Comparison of ENCODE assay signal across 8 cellular contexts in the genomic region with DNA sequence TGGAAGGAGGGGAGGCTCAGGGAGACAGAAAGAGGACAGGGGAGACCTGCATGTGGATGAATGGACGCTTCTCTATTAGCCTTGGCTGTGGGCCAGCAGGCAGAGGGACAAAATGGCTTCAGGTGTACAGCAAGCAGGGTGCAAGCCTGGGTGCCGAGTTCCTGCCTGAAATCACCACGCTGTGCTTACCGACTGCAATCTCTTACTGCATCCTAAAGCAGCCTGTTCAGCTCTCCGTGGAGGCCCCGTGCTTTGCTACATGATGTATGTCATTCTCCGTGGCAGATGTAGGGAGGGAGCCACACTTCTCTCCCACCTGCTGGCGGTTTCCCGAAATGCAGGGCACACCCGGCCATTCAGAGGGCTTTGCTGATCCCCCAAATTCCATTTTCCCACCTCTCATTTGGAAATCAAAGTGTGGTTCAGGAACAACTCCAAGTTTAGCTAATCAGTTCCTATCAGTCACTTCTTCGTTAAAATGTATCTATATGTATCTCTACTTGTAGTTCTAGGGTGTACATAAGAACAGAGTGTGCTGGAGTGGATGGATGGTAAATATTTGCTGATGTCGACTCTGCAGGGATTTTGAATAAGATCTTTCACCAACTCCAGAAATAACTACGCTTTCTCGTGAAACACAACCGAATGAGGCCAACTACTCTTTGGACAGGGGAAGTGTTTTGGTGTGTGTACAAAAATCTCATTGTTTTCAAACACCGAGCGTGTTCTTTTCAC.
DNase-seq lines count a peak whose midpoint lies in the region; ATAC-seq and TF ChIP-seq lines count a peak whose summit lies in the region.

No MANE protein-coding gene starts in this region.

- no peak overlapping the region for H3K27ac ChIP-seq in H9 (ENCODE audit: insufficient read length, low read depth, low read length)

- TF ChIP-seq CTCF in H9 (conservative IDR thresholded peaks at IDR 0.05) (peak; percentile 74), WTC11 (IDR thresholded peaks at IDR 0.05) (peak; percentile 31; the same call in 1 of the 2 replicates), nephron progenitor cell (IDR thresholded peaks at IDR 0.05) (peak; percentile 57)

- CTCF ChIA-PET in WTC11 (lab: Charles Lee): interaction anchor here (0.6 to 2.5 kb wide), 10 partner anchors 9 to 423 kb away, joined by 3 to 14 read pairs (median 4); no protein-coding TSS in a partner anchor

- H3T11ph ChIP-seq in H9 (ENCODE audit: low read length): no peak overlapping the region

- H3K27ac Mint-ChIP-seq in H9 (0 out of 7 replicates have a peak overlapping the region, but pooled peaks of 1 of the 3 experiments have one; percentile 17), WTC11 (no peak overlapping the region), nephron progenitor cell (no peak overlapping the region)

- H3K27me3 ChIP-seq in H9 (ENCODE audit: insufficient read depth, low read length): no peaks in the 10 kb centered on the region

- H2BK20ac ChIP-seq in H9 (ENCODE audit: low read depth, low read length, poor library complexity, severe bottlenecking): no peak overlapping the region

- H3K56ac ChIP-seq in H9 (ENCODE audit: insufficient read length, low read depth, low read length): no peak overlapping the region

- no peak overlapping the region for H4K91ac ChIP-seq in H9 (ENCODE audit: insufficient read length, low read depth, low read length)

- no peak overlapping the region for H3K4ac ChIP-seq in H9 (ENCODE audit: low read depth, low read length)

- H2AFZ ChIP-seq in H9 (ENCODE audit: low read length): no peak overlapping the region

- no peak overlapping the region for H3K14ac ChIP-seq in H9 (ENCODE audit: insufficient read depth, low read length)

- POLR2A ChIA-PET in WTC11 (lab: Charles Lee): no interaction called here

- H2AK5ac ChIP-seq in H9 (ENCODE audit: insufficient read length, low read length): no peak overlapping the region

- no peak overlapping the region for H2BK120ac ChIP-seq in H9 (ENCODE audit: low read depth, low read length, poor library complexity, severe bottlenecking)

- H3K9me3 Mint-ChIP-seq in H9 (no peaks in the 10 kb centered on the region), WTC11 (peaks cover 7% of the 10 kb centered on the region), nephron progenitor cell (no peaks in the 10 kb centered on the region)

- no peaks in the 10 kb centered on the region for H3K4me1 ChIP-seq in H9 (ENCODE audit: insufficient read depth, low read length)

- H3K18ac ChIP-seq in H9 (ENCODE audit: insufficient read length, low read depth, low read length): no peak overlapping the region

- no CpG with 5 or more reads among the region's 17 CpGs for WGBS in H9 (ENCODE audit: extremely low coverage, insufficient read length, low lambda C conversion rate)

- H3K79me1 ChIP-seq in H9 (ENCODE audit: insufficient read depth, low read depth, low read length, poor library complexity, severe bottlenecking): no peaks in the 10 kb centered on the region

- DNase-seq in H9 (peak; percentile 60), NCI-H2029 (lab: John Stamatoyannopoulos, UW) (peak; percentile 78), WTC11 (ENCODE audit: low spot score) (peak; percentile 76), nephron progenitor cell (peak; percentile 62), occipital lobe (lab: John Stamatoyannopoulos, UW) (no peak)

- no peak overlapping the region for H3K9ac ChIP-seq in H9 (ENCODE audit: extremely low read depth, insufficient read length, low read length)

- no peaks in the 10 kb centered on the region for H3K23me2 ChIP-seq in H9 (ENCODE audit: insufficient read length, low read depth, low read length, poor library complexity, severe bottlenecking)

- H2BK15ac ChIP-seq in H9 (ENCODE audit: low read depth, low read length): no peak overlapping the region

- peak overlapping the region in 1 of 2 experiments; percentile 12; a peak in 1 of 5 replicates for H3K4me3 Mint-ChIP-seq in H9
- no peak overlapping the region for H3K4me3 Mint-ChIP-seq in WTC11
- peak overlapping the region; percentile 13 for H3K4me3 Mint-ChIP-seq in nephron progenitor cell

- no peaks in the 10 kb centered on the region for H3K79me2 ChIP-seq in H9 (ENCODE audit: insufficient read depth, low read length)

- no peak overlapping the region for H3K23ac ChIP-seq in H9 (ENCODE audit: insufficient read length, low read depth, low read length)

- H2BK5ac ChIP-seq in H9 (ENCODE audit: insufficient read length, low read length): no peak overlapping the region

- H4K5ac ChIP-seq in H9 (ENCODE audit: insufficient read length, low read depth, low read length): no peak overlapping the region

- H2BK12ac ChIP-seq in H9 (ENCODE audit: insufficient read length, low read depth, low read length): no peak overlapping the region

- no peaks in the 10 kb centered on the region for H4K20me1 ChIP-seq in H9 (ENCODE audit: control insufficient read depth, insufficient read depth, insufficient read length)

- H3K4me1 Mint-ChIP-seq in H9 (peaks cover 10% of the 10 kb centered on the region in 2 experiments), WTC11 (peaks cover 17% of the 10 kb centered on the region), nephron progenitor cell (peaks cover 15% of the 10 kb centered on the region)

- no peaks in the 10 kb centered on the region for H3K9me3 ChIP-seq in H9 (ENCODE audit: control insufficient read depth, low read depth, low read length)

- no peak overlapping the region for H4K8ac ChIP-seq in H9 (replicated peaks; ENCODE audit: insufficient read length, low read depth, low read length)

- no peaks in the 10 kb centered on the region for H3K36me3 Mint-ChIP-seq in H9 (ENCODE audit: insufficient read depth in 1 of 3, low read depth in 3 of 3)
- H3K36me3 Mint-ChIP-seq in WTC11: no peaks in the 10 kb centered on the region
- H3K36me3 Mint-ChIP-seq in nephron progenitor cell (ENCODE audit: low read depth): no peaks in the 10 kb centered on the region

- H3K27me3 Mint-ChIP-seq in H9 (ENCODE audit: low read depth) (peaks cover 1% of the 10 kb centered on the region), WTC11 (ENCODE audit: low read depth) (no peaks in the 10 kb centered on the region; the same call in 1 of the 2 replicates), nephron progenitor cell (ENCODE audit: low read depth, poor library complexity) (peaks cover 4% of the 10 kb centered on the region)

- ATAC-seq in WTC11: peak; percentile 90
- no peak for ATAC-seq in GM18867 (IDR thresholded peaks at IDR 0.05; ENCODE audit: unreplicated experiment)
- no peak for ATAC-seq in HG03521 (IDR thresholded peaks at IDR 0.05; ENCODE audit: unreplicated experiment)
- ATAC-seq in GM19455 (IDR thresholded peaks at IDR 0.05; ENCODE audit: unreplicated experiment): no peak

- no peak overlapping the region for H3K4me2 ChIP-seq in H9 (ENCODE audit: insufficient read depth, insufficient read length, low read length)

TF ChIP-seq in WTC11, 78 proteins besides CTCF, POLR2A, EP300 and RAD21 (continues in another document):
- TF ChIP-seq FOXK1 (CRISPR knock-in tag; IDR thresholded peaks at IDR 0.05) (no peak), IRF2 (CRISPR knock-in tag; IDR thresholded peaks at IDR 0.05; ENCODE audit: borderline replicate concordance, low read depth) (no peak), NR1H2 (CRISPR knock-in tag; IDR thresholded peaks at IDR 0.05) (no peak), ZNF317 (CRISPR knock-in tag; IDR thresholded peaks at IDR 0.05; ENCODE audit: borderline replicate concordance, low read depth) (no peak), ELF4 (CRISPR knock-in tag; IDR thresholded peaks at IDR 0.05; ENCODE audit: low read depth) (no peak)
- TF ChIP-seq, protein P1, sequence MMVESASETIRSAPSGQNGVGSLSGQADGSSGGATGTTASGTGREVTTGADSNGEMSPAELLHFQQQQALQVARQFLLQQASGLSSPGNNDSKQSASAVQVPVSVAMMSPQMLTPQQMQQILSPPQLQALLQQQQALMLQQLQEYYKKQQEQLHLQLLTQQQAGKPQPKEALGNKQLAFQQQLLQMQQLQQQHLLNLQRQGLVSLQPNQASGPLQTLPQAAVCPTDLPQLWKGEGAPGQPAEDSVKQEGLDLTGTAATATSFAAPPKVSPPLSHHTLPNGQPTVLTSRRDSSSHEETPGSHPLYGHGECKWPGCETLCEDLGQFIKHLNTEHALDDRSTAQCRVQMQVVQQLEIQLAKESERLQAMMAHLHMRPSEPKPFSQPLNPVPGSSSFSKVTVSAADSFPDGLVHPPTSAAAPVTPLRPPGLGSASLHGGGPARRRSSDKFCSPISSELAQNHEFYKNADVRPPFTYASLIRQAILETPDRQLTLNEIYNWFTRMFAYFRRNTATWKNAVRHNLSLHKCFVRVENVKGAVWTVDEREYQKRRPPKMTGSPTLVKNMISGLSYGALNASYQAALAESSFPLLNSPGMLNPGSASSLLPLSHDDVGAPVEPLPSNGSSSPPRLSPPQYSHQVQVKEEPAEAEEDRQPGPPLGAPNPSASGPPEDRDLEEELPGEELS (CRISPR knock-in tag; IDR thresholded peaks at IDR 0.05): no peak
- TF ChIP-seq, protein P2, sequence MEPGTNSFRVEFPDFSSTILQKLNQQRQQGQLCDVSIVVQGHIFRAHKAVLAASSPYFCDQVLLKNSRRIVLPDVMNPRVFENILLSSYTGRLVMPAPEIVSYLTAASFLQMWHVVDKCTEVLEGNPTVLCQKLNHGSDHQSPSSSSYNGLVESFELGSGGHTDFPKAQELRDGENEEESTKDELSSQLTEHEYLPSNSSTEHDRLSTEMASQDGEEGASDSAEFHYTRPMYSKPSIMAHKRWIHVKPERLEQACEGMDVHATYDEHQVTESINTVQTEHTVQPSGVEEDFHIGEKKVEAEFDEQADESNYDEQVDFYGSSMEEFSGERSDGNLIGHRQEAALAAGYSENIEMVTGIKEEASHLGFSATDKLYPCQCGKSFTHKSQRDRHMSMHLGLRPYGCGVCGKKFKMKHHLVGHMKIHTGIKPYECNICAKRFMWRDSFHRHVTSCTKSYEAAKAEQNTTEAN (CRISPR knock-in tag; IDR thresholded peaks at IDR 0.05): no peak
- TF ChIP-seq, protein P3, sequence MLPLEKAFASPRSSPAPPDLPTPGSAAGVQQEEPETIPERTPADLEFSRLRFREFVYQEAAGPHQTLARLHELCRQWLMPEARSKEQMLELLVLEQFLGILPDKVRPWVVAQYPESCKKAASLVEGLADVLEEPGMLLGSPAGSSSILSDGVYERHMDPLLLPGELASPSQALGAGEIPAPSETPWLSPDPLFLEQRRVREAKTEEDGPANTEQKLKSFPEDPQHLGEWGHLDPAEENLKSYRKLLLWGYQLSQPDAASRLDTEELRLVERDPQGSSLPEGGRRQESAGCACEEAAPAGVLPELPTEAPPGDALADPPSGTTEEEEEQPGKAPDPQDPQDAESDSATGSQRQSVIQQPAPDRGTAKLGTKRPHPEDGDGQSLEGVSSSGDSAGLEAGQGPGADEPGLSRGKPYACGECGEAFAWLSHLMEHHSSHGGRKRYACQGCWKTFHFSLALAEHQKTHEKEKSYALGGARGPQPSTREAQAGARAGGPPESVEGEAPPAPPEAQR (CRISPR knock-in tag; IDR thresholded peaks at IDR 0.05): no peak
